In the genomic region with DNA sequence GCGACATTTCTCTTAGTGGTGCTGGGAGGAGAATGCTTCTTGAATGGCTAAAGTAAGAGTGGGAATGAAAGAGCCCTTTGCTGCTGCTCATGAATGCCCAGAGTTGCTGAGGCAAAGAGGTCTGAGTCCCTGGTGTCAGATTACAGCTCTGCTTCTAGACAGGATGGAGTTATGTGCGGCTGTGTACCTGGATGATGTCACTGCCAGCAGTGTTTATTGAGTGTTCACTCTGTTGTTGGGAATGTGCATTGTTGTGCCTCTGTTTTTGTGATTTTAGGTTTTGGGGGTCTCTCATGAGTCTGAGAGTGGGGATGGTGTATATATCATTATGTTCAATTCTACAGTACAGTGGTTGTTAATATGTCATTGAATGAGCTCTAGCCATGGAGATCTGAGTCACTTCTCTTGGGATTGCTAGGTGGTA, we compare ENCODE assay signal across 8 cellular contexts. TPM values are rescaled to one million over a fixed set of nuclear protein-coding genes. Genes with fewer than 3 reads are reported as not detected.
DNase-seq lines count a peak whose midpoint lies in the region; ATAC-seq and TF ChIP-seq lines count a peak whose summit lies in the region.

No MANE protein-coding gene starts in this region.

- no peak for TF ChIP-seq EP300 in Ishikawa (IDR thresholded peaks at IDR 0.05; ENCODE audit: borderline replicate concordance)

- H3K36me3 ChIP-seq in WERI-Rb-1 (no peaks in the 10 kb centered on the region), iPS-20b (ENCODE audit: insufficient read depth, low read depth, low read length) (peaks cover 14% of the 10 kb centered on the region; the same call in 1 of the 2 replicates)

- no peak for TF ChIP-seq CTCF in Calu3 (IDR thresholded peaks at IDR 0.05; ENCODE audit: unreplicated experiment)
- TF ChIP-seq CTCF in WERI-Rb-1 (IDR thresholded peaks at IDR 0.05; ENCODE audit: low read depth, low read length) = no peak

- H3K27ac ChIP-seq in WERI-Rb-1 = no peak overlapping the region
- H3K27ac ChIP-seq in iPS-20b (ENCODE audit: low read length) = no peak overlapping the region

- DNase-seq in Calu3 (peak; percentile 51), WERI-Rb-1 (peak; percentile 24), ureter (ENCODE audit: low spot score) (peak; percentile 48)
- DNase-seq in stimulated activated CD4-positive, alpha-beta T cell treated with anti-CD3 and anti-CD28 coated beads, Interleukin-12 subunit alpha, Interleukin-12 subunit beta, amount 100 ng/mL, for 4 hours = no peak

- H3K27me3 ChIP-seq in WERI-Rb-1 (ENCODE audit: insufficient read depth, low read depth, severe bottlenecking) (no peaks in the 10 kb centered on the region), iPS-20b (ENCODE audit: insufficient read depth, low read length) (no peaks in the 10 kb centered on the region)

- no peaks in the 10 kb centered on the region for H3K9me3 Mint-ChIP-seq in Calu3 (ENCODE audit: low read depth, unreplicated experiment)

- H3K4me1 Mint-ChIP-seq in Calu3 (ENCODE audit: low read depth, unreplicated experiment) = peaks cover 24% of the 10 kb centered on the region

- H3K9me3 ChIP-seq in WERI-Rb-1 (ENCODE audit: severe bottlenecking) (no peaks in the 10 kb centered on the region), iPS-20b (ENCODE audit: insufficient read depth, low read depth, low read length) (no peaks in the 10 kb centered on the region)

- H3K36me3 Mint-ChIP-seq in Calu3 (ENCODE audit: insufficient read depth, unreplicated experiment) = peaks cover 34% of the 10 kb centered on the region

- CTCF ChIA-PET in Calu3 (lab: Charles Lee) = interaction anchor here (0.6 kb wide), 1 partner anchor 100 kb away, joined by 3 read pairs; no protein-coding TSS in a partner anchor

- H3K4me3 ChIP-seq in WERI-Rb-1 (ENCODE audit: low read depth, low read length) = no peak overlapping the region
- H3K4me3 ChIP-seq in iPS-20b (ENCODE audit: low read length) = peak overlapping the region; percentile 83; the same call in 1 of the 2 replicates

- intact Hi-C loops in Calu3 (cut with micrococcal nuclease; ENCODE audit: unreplicated experiment) = loop anchor here (5.0 kb wide), 3 partner anchors 78 to 548 kb away; no protein-coding TSS in a partner anchor

- peak overlapping the region; percentile 40 for H3K4me3 Mint-ChIP-seq in Calu3 (ENCODE audit: low read depth, unreplicated experiment)

- no peaks in the 10 kb centered on the region for H3K27me3 Mint-ChIP-seq in Calu3 (ENCODE audit: unreplicated experiment)

- ATAC-seq in GM21723 (IDR thresholded peaks at IDR 0.05; ENCODE audit: unreplicated experiment) (no peak), HG02759 (IDR thresholded peaks at IDR 0.05; ENCODE audit: unreplicated experiment) (no peak)

- peak overlapping the region; percentile 52 for H3K27ac Mint-ChIP-seq in Calu3 (ENCODE audit: unreplicated experiment)

- no peak overlapping the region for H3K9ac ChIP-seq in iPS-20b (ENCODE audit: low read depth, low read length)

- BruUV-seq in Calu3 (replicated peaks; lab: Mats Ljungman, UMichigan) = no TSS peak

- TF ChIP-seq RAD21 in Ishikawa (IDR thresholded peaks at IDR 0.05; ENCODE audit: low read depth) = no peak

- H3K4me1 ChIP-seq in iPS-20b (ENCODE audit: insufficient read depth, low read length) = peaks cover 15% of the 10 kb centered on the region

TF ChIP-seq in Ishikawa, 13 proteins besides CTCF, POLR2A, EP300 and RAD21:
- peak; percentile 53; the same call in 1 of the 2 replicates for TF ChIP-seq TEAD4 (IDR thresholded peaks at IDR 0.05)
- no peak for TF ChIP-seq NFIC (IDR thresholded peaks at IDR 0.05)
TF ChIP-seq in Ishikawa: peak in this region for 1.

RNA-seq across cellular contexts. Expression of a gene that starts 2.7 kb away (rescaled TPM):
- total RNA-seq in Calu3 (2022) = 6.4 and 8.5 TPM in 2 replicates
- total RNA-seq in ureter = 14.3 TPM
